Comparison of ENCODE assay signal across 19 cellular contexts in genomic region chr2:66960161-66960560, GRCh38.
"Had no signal": no experiment of that assay in that cellular context is flagged by ENCODE, and none has a peak within 500 bp of the region (broad histone marks: within the 10 kb centered on the region; RNA-seq: fewer than 3 reads in every experiment).

No MANE protein-coding gene starts in this region.

- H3K27me3 ChIP-seq: esophagus muscularis mucosa, gastrocnemius medialis, pancreas, transverse colon, vagina had no signal

- H3K4me3 Mint-ChIP-seq: activated CD4-positive, alpha-beta memory T cell treated with anti-CD3 and anti-CD28 coated beads for 36 hours; activated naive CD8-positive, alpha-beta T cell treated with anti-CD3 and anti-CD28 coated beads for 36 hours; central memory CD8-positive, alpha-beta T cell; natural killer cell treated with Interleukin-12 subunit alpha and Interleukin-12 subunit beta and Interleukin-15 and Interleukin-18, amount 100 ng/mL, for 72 hours; stimulated activated memory B cell treated with anti-CD40 and anti-IgM and Interleukin-4, amounts not matched to agents 10 μg/mL and 1 μg/mL and 100 μg/mL, for 72 hours; T-helper 17 cell had no signal

- DNase-seq: activated CD4-positive, alpha-beta memory T cell treated with anti-CD3 and anti-CD28 coated beads for 36 hours; activated CD4-positive, alpha-beta T cell treated with anti-CD3 and anti-CD28 coated beads for 48 hours; activated naive CD4-positive, alpha-beta T cell treated with Interleukin-2 at 50 U/mL for 16 hours; activated naive CD8-positive, alpha-beta T cell treated with anti-CD3 and anti-CD28 coated beads for 36 hours; activated T-cell treated with anti-CD3 and anti-CD28 coated beads, Interleukin-2, amount 50 U/mL, for 48 hours; dorsolateral prefrontal cortex; gastrocnemius medialis; stimulated activated CD4-positive, alpha-beta T cell treated with anti-CD3 and anti-CD28 coated beads, Interleukin-15, amount 100 ng/mL, for 24 hours; T-helper 17 cell; transverse colon had no signal

- ATAC-seq: gastrocnemius medialis; natural killer cell treated with Interleukin-12 subunit alpha and Interleukin-12 subunit beta and Interleukin-15 and Interleukin-18, amount 100 ng/mL, for 72 hours; pancreas; sciatic nerve; stimulated activated memory B cell treated with anti-CD40 and anti-IgM and Interleukin-4, amounts not matched to agents 10 μg/mL and 1 μg/mL and 100 μg/mL, for 72 hours; T-helper 17 cell had no signal

- H3K27ac ChIP-seq: dorsolateral prefrontal cortex, esophagus muscularis mucosa, gastrocnemius medialis, pancreas, transverse colon, vagina had no signal

- H3K36me3 Mint-ChIP-seq: activated CD4-positive, alpha-beta memory T cell treated with anti-CD3 and anti-CD28 coated beads for 36 hours; activated naive CD8-positive, alpha-beta T cell treated with anti-CD3 and anti-CD28 coated beads for 36 hours; natural killer cell treated with Interleukin-12 subunit alpha and Interleukin-12 subunit beta and Interleukin-15 and Interleukin-18, amount 100 ng/mL, for 72 hours; stimulated activated memory B cell treated with anti-CD40 and anti-IgM and Interleukin-4, amounts not matched to agents 10 μg/mL and 1 μg/mL and 100 μg/mL, for 72 hours had no signal

- H3K4me2 ChIP-seq: smooth muscle cell had no signal

- H3K9me3 Mint-ChIP-seq: activated CD4-positive, alpha-beta memory T cell treated with anti-CD3 and anti-CD28 coated beads for 36 hours; activated naive CD8-positive, alpha-beta T cell treated with anti-CD3 and anti-CD28 coated beads for 36 hours; natural killer cell treated with Interleukin-12 subunit alpha and Interleukin-12 subunit beta and Interleukin-15 and Interleukin-18, amount 100 ng/mL, for 72 hours; stimulated activated memory B cell treated with anti-CD40 and anti-IgM and Interleukin-4, amounts not matched to agents 10 μg/mL and 1 μg/mL and 100 μg/mL, for 72 hours had no signal

- H3K27ac Mint-ChIP-seq: activated CD4-positive, alpha-beta memory T cell treated with anti-CD3 and anti-CD28 coated beads for 36 hours; activated naive CD8-positive, alpha-beta T cell treated with anti-CD3 and anti-CD28 coated beads for 36 hours; natural killer cell treated with Interleukin-12 subunit alpha and Interleukin-12 subunit beta and Interleukin-15 and Interleukin-18, amount 100 ng/mL, for 72 hours; stimulated activated memory B cell treated with anti-CD40 and anti-IgM and Interleukin-4, amounts not matched to agents 10 μg/mL and 1 μg/mL and 100 μg/mL, for 72 hours; T-helper 17 cell had no signal

- H3K4me1 ChIP-seq: gastrocnemius medialis had no signal

- H3K4me1 Mint-ChIP-seq: activated naive CD8-positive, alpha-beta T cell treated with anti-CD3 and anti-CD28 coated beads for 36 hours; central memory CD8-positive, alpha-beta T cell; stimulated activated memory B cell treated with anti-CD40 and anti-IgM and Interleukin-4, amounts not matched to agents 10 μg/mL and 1 μg/mL and 100 μg/mL, for 72 hours; T-helper 17 cell had no signal

- H3K4me3 ChIP-seq: dorsolateral prefrontal cortex, esophagus muscularis mucosa, gastrocnemius medialis, lung, pancreas, smooth muscle cell, transverse colon, vagina had no signal

- H3K27me3 Mint-ChIP-seq: activated CD4-positive, alpha-beta memory T cell treated with anti-CD3 and anti-CD28 coated beads for 36 hours; activated naive CD8-positive, alpha-beta T cell treated with anti-CD3 and anti-CD28 coated beads for 36 hours; central memory CD8-positive, alpha-beta T cell; stimulated activated memory B cell treated with anti-CD40 and anti-IgM and Interleukin-4, amounts not matched to agents 10 μg/mL and 1 μg/mL and 100 μg/mL, for 72 hours; T-helper 17 cell had no signal

- H3K9me3 ChIP-seq: esophagus muscularis mucosa, gastrocnemius medialis, pancreas, transverse colon, vagina had no signal

- H3K36me3 ChIP-seq: esophagus muscularis mucosa, gastrocnemius medialis, pancreas, transverse colon, vagina had no signal
